Comparison of ENCODE assay signal across 21 cellular contexts in genomic region chr9:98157372-98157771, GRCh38. TPM values are rescaled to one million over a fixed set of nuclear protein-coding genes. Genes with fewer than 3 reads are reported as not detected.
"Had no signal": no experiment of that assay in that cellular context is flagged by ENCODE, and none has a peak within 500 bp of the region (broad histone marks: within the 10 kb centered on the region; RNA-seq: fewer than 3 reads in every experiment).

No MANE protein-coding gene starts in this region.

- FAIRE-seq: endometrium, islet of Langerhans, pancreas, small intestine, urothelium cell line had no signal

- H3K27ac ChIP-seq: esophagus muscularis mucosa, gastrocnemius medialis, heart right ventricle, pancreas had no signal

- H3K27ac Mint-ChIP-seq: progenitor cell of endocrine pancreas had no signal

- H3K9me3 ChIP-seq: esophagus muscularis mucosa, gastrocnemius medialis, heart right ventricle, mucosa of descending colon, pancreas had no signal

- H3K27me3 ChIP-seq: esophagus muscularis mucosa, gastrocnemius medialis, heart right ventricle, pancreas had no signal

- H3K36me3 ChIP-seq: esophagus muscularis mucosa, gastrocnemius medialis, heart right ventricle, pancreas had no signal

- H3K27me3 Mint-ChIP-seq: naive thymus-derived CD8-positive, alpha-beta T cell; progenitor cell of endocrine pancreas had no signal

- H3K4me1 ChIP-seq: esophagus muscularis mucosa, gastrocnemius medialis, heart right ventricle, pancreas had no signal

- H3K9me3 Mint-ChIP-seq: naive thymus-derived CD8-positive, alpha-beta T cell had no signal

- H3K4me3 ChIP-seq: esophagus muscularis mucosa, gastrocnemius medialis, heart right ventricle, mucosa of descending colon, pancreas had no signal

- ATAC-seq: gastrocnemius medialis; heart right ventricle; naive thymus-derived CD8-positive, alpha-beta T cell had no signal

- DNase-seq: cortex of kidney; effector memory CD4-positive, alpha-beta T cell; gastrocnemius medialis; heart right ventricle; hypothalamus; kidney glomerular epithelial cell; mucosa of descending colon; naive thymus-derived CD8-positive, alpha-beta T cell; nucleus accumbens; pancreas; retina; small intestine; stimulated activated CD4-positive, alpha-beta T cell treated with anti-CD3 and anti-CD28 coated beads, Interleukin-12 subunit alpha, Interleukin-12 subunit beta, amount 100 ng/mL, for 4 hours; stimulated activated naive CD4-positive, alpha-beta T cell treated with Interleukin-2 at 50 U/mL for 16 hours; trophoblast cell had no signal

- H3K4me3 Mint-ChIP-seq: naive thymus-derived CD8-positive, alpha-beta T cell had no signal

RNA-seq across cellular contexts. Expression of gene TRIM14, which starts 38.4 kb away (rescaled TPM):
- polyA plus RNA-seq: neural cell had no signal
